ENCODE assay signal across 8 cellular contexts in the genomic region with DNA sequence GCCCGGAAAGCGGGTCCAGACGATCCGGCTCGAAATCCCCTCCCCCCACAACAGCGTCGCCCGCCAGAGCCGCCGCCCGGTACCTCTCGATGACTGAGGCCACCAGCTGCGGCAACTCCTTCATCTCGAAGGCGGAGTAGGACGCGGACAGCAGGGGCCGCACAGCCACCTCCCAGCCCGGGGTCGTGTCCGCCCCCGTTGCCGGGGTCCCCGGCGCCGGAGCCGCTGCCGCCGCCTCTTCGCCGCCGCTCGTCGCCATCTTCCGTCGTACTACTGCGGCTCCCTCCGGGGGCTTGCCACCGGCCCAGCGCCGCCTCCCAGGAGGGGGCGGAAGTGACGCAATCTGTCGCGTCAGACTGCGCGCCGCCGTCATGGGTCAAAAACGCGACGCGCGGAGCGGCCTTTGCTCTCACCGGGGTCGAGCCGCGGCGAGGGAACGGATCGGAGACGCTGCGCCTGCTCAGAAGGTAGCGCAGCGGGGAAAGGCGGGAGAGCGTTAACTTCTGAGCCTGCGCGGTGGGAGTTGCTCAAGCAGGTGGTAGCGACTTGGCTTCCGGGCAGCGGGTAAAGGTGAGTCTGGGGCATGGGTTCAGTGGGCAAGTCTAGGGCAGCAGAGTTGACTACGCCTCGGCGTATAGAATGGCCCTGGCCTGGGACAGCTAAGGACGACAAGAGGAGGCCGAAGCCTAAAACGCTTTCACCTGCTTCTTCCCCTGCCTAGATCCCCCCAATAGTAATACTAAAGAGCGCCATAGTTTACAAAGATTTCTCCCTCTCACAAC. TPM values are rescaled to one million over a fixed set of nuclear protein-coding genes. Genes with fewer than 3 reads are reported as not detected.
DNase-seq lines count a peak whose midpoint lies in the region; ATAC-seq and TF ChIP-seq lines count a peak whose summit lies in the region.

A gene (minus strand): TSS at position 277 of the 782 bp plus-strand sequence. CDS start 18 bp downstream, at position 259.

- CTCF ChIA-PET in activated CD4-positive, alpha-beta memory T cell treated with anti-CD3 and anti-CD28 coated beads, Interleukin-2, amount 10 ng/mL, durations not matched to agents 7 days and 5 days (lab: Charles Lee) = interaction anchor here (0.9 to 1.2 kb wide), 4 partner anchors 31 to 41 kb away, joined by 3 to 4 read pairs (median 3); a partner anchor contains a TSS

- H3K27me3 ChIP-seq in duodenal mucosa (ENCODE audit: control insufficient read depth in 1 of 2, insufficient read depth in 2 of 2, low read length in 2 of 2) = no peaks in the 10 kb centered on the region

- peak; percentile 79 for ATAC-seq in GM19438 (IDR thresholded peaks at IDR 0.05; ENCODE audit: low read depth, unreplicated experiment)
- peak; percentile 37 for ATAC-seq in HG03575 (IDR thresholded peaks at IDR 0.05; ENCODE audit: extremely low read depth, insufficient number of reproducible peaks, low FRiP score, unreplicated experiment)

- H3K4me3 ChIP-seq in duodenal mucosa (ENCODE audit: low read depth in 1 of 2, low read length in 2 of 2) (peak within 1 kb of the TSS; percentile 79 to 90), lower leg skin (ENCODE audit: low read depth, poor library complexity, severe bottlenecking) (peak within 1 kb of the TSS; percentile 70)

- peak within 1 kb of the TSS; percentile 96 for H3K9ac ChIP-seq in duodenal mucosa (ENCODE audit: low read depth in 1 of 2, low read length in 2 of 2)

- no peaks in the 10 kb centered on the region for H3K9me3 Mint-ChIP-seq in activated CD4-positive, alpha-beta memory T cell treated with anti-CD3 and anti-CD28 coated beads, Interleukin-2, amount 10 ng/mL, durations not matched to agents 7 days and 5 days

- H3K9me3 ChIP-seq in duodenal mucosa (ENCODE audit: control insufficient read depth in 1 of 2, low read length in 2 of 2) = no peaks in the 10 kb centered on the region

- DNase-seq in CD1c-positive myeloid dendritic cell (ENCODE audit: extremely low spot score) (peak; percentile 99), NCI-H82 treated with DMSO at 0.1 percent for 48 hours (lab: John Stamatoyannopoulos, UW; ENCODE audit: unreplicated experiment) (peak; percentile 94), lower leg skin (ENCODE audit: low spot score in 2 of 2) (peak; percentile 88 to 99)
- DNase-seq in activated CD4-positive, alpha-beta memory T cell treated with anti-CD3 and anti-CD28 coated beads, Interleukin-2, amount 10 ng/mL, durations not matched to agents 7 days and 5 days = peak; percentile 97
- peak; percentile 95 to 98 for DNase-seq in stimulated activated CD4-positive, alpha-beta T cell treated with anti-CD3 and anti-CD28 coated beads, Interleukin-4, amount 100 ng/mL, for 48 hours (ENCODE audit: low read depth in 2 of 2)

- intact Hi-C loops in lower leg skin (cut with DNase I; ENCODE audit: low total_unique reads) = no loop called here

- H3K27ac ChIP-seq in duodenal mucosa (ENCODE audit: low read depth, low read length) = peak within 1 kb of the TSS; percentile 94

- peak within 1 kb of the TSS; percentile 90 for H3K4me3 Mint-ChIP-seq in activated CD4-positive, alpha-beta memory T cell treated with anti-CD3 and anti-CD28 coated beads, Interleukin-2, amount 10 ng/mL, durations not matched to agents 7 days and 5 days

- TF ChIP-seq CTCF in lower leg skin (IDR thresholded peaks at IDR 0.05) = no peak

- H3K4me1 Mint-ChIP-seq in activated CD4-positive, alpha-beta memory T cell treated with anti-CD3 and anti-CD28 coated beads, Interleukin-2, amount 10 ng/mL, durations not matched to agents 7 days and 5 days = peaks cover 78% of the 10 kb centered on the region

- no peaks in the 10 kb centered on the region for H3K36me3 ChIP-seq in duodenal mucosa (ENCODE audit: control insufficient read depth in 1 of 2, insufficient read depth in 2 of 2, low read length in 2 of 2)

- H3K27me3 Mint-ChIP-seq in activated CD4-positive, alpha-beta memory T cell treated with anti-CD3 and anti-CD28 coated beads, Interleukin-2, amount 10 ng/mL, durations not matched to agents 7 days and 5 days = no peaks in the 10 kb centered on the region

- peak within 1 kb of the TSS; percentile 94 for H3K27ac Mint-ChIP-seq in activated CD4-positive, alpha-beta memory T cell treated with anti-CD3 and anti-CD28 coated beads, Interleukin-2, amount 10 ng/mL, durations not matched to agents 7 days and 5 days

- H3K4me1 ChIP-seq in duodenal mucosa (ENCODE audit: control insufficient read depth in 1 of 2, insufficient read depth in 2 of 2, low read length in 2 of 2) = peaks cover 36% of the 10 kb centered on the region in 2 donors

- peak in 1 of 2 donors; percentile 77 for TF ChIP-seq POLR2A in lower leg skin (IDR thresholded peaks at IDR 0.05)

- POLR2A ChIA-PET in activated CD4-positive, alpha-beta memory T cell treated with anti-CD3 and anti-CD28 coated beads, Interleukin-2, amount 10 ng/mL, durations not matched to agents 7 days and 5 days (lab: Charles Lee) = interaction anchor here (0.7 to 3.2 kb wide), 24 partner anchors 10 to 307 kb away, joined by 3 to 20 read pairs (median 4); a partner anchor contains a TSS

- peaks cover 22% of the 10 kb centered on the region for H3K36me3 Mint-ChIP-seq in activated CD4-positive, alpha-beta memory T cell treated with anti-CD3 and anti-CD28 coated beads, Interleukin-2, amount 10 ng/mL, durations not matched to agents 7 days and 5 days (ENCODE audit: low read depth)

- WGBS in lower leg skin, 2 donors = 0% methylated on average over 45 to 50 of the region's 80 CpGs

RNA-seq across cellular contexts. Expression of the gene that starts here (rescaled TPM):
- total RNA-seq in activated CD4-positive, alpha-beta memory T cell treated with anti-CD3 and anti-CD28 coated beads, Interleukin-2, amount 10 ng/mL, durations not matched to agents 7 days and 5 days = 100 to 1,000 TPM in 1 of 2 experiments, 10 to 100 TPM in 1; 98.6 to 101 TPM
- 100 to 1,000 TPM; 255 to 380 (median 329) TPM for total RNA-seq in lower leg skin

Comparison
In these comparisons a context has a peak if more than half of its experiments do, and no peak if none do; other contexts are left out.
1. Peak in every context shown above with its lines: DNase-seq, ATAC-seq, H3K4me3 ChIP-seq and H3K27ac ChIP-seq.